In genomic region chr22:37751449-37752188, GRCh38 we compare ENCODE assay signal across 12 cellular contexts. TPM values are rescaled to one million over a fixed set of nuclear protein-coding genes. Genes with fewer than 3 reads are reported as not detected.
DNase-seq lines count a peak whose midpoint lies in the region; ATAC-seq, FAIRE-seq and TF ChIP-seq lines count a peak whose summit lies in the region.
"Had no signal": no experiment of that assay in that cellular context is flagged by ENCODE, and none has a peak within 500 bp of the region (broad histone marks: within the 10 kb centered on the region; RNA-seq: fewer than 3 reads in every experiment).

No MANE protein-coding gene starts in this region.

- no peak for FAIRE-seq in frontal cortex (lab: Jason Lieb, UNC)
- FAIRE-seq: endometrium had no signal

- peaks cover 14% of the 10 kb centered on the region for H3K27me3 Mint-ChIP-seq in WTC11 (ENCODE audit: low read depth)

- H3K4me1 ChIP-seq in ascending aorta: peaks cover 47 to 61% of the 10 kb centered on the region in 2 donors
- peaks cover 58% of the 10 kb centered on the region for H3K4me1 ChIP-seq in hepatocyte (ENCODE audit: insufficient read depth)
- H3K4me1 ChIP-seq in rectal smooth muscle tissue (ENCODE audit: control insufficient read depth, insufficient read depth, low read length): peaks cover 43% of the 10 kb centered on the region

- peaks cover 12% of the 10 kb centered on the region for H3K4me1 Mint-ChIP-seq in WTC11

- peak overlapping the region; percentile 66 for H3K9ac ChIP-seq in rectal smooth muscle tissue (ENCODE audit: low read length)

- H3K9me3 Mint-ChIP-seq in WTC11: no peaks in the 10 kb centered on the region
- H3K9me3 Mint-ChIP-seq: immature natural killer cell had no signal

- no peaks in the 10 kb centered on the region for H3K9me2 ChIP-seq in hepatocyte (replicated peaks; ENCODE audit: insufficient read depth)

- H3K4me3 ChIP-seq in AG04450 (ENCODE audit: low read depth, low read length): no peak overlapping the region
- H3K4me3 ChIP-seq in ascending aorta: peak overlapping the region in 1 of 2 donors; percentile 9
- H3K4me3 ChIP-seq in hepatocyte: no peak overlapping the region
- H3K4me3 ChIP-seq in rectal smooth muscle tissue (ENCODE audit: low read length): no peak overlapping the region

- H3K27ac Mint-ChIP-seq in WTC11: no peak overlapping the region

- H3K36me3 Mint-ChIP-seq in WTC11: peaks cover 18% of the 10 kb centered on the region; the same call in 1 of the 2 replicates
- H3K36me3 Mint-ChIP-seq: immature natural killer cell had no signal

- peaks cover 15 to 21% of the 10 kb centered on the region in 2 donors for H3K36me3 ChIP-seq in ascending aorta
- H3K36me3 ChIP-seq in hepatocyte (replicated peaks; ENCODE audit: insufficient read depth, low read depth): no peaks in the 10 kb centered on the region
- H3K36me3 ChIP-seq in rectal smooth muscle tissue (ENCODE audit: control insufficient read depth, insufficient read depth, low read length): peaks cover 17% of the 10 kb centered on the region

- WGBS in hepatocyte (ENCODE audit: low lambda C conversion rate, missing lambda C conversion rate): 80% methylated on average over 11 of the region's 11 CpGs

- H3K9me3 ChIP-seq in AG04450 (ENCODE audit: control insufficient read depth, insufficient read depth, low read length): no peaks in the 10 kb centered on the region; the same call in 1 of the 2 replicates
- H3K9me3 ChIP-seq in ascending aorta: no peaks in the 10 kb centered on the region
- no peaks in the 10 kb centered on the region for H3K9me3 ChIP-seq in hepatocyte (ENCODE audit: low read depth)

- H4K20me1 ChIP-seq in hepatocyte (ENCODE audit: insufficient read depth, poor library complexity, severe bottlenecking): peaks cover 6% of the 10 kb centered on the region

- intact Hi-C loops in ascending aorta (cut with DNase I): no loop called here

- no peaks in the 10 kb centered on the region for H3K27me3 ChIP-seq in AG04450 (ENCODE audit: control insufficient read depth, insufficient read depth, low read length)
- H3K27me3 ChIP-seq in ascending aorta: no peaks in the 10 kb centered on the region
- H3K27me3 ChIP-seq in hepatocyte: no peaks in the 10 kb centered on the region
- no peaks in the 10 kb centered on the region for H3K27me3 ChIP-seq in rectal smooth muscle tissue (ENCODE audit: control insufficient read depth, insufficient read depth, low read length)

- TF ChIP-seq CTCF in AG04450 (IDR thresholded peaks at IDR 0.05; ENCODE audit: low read depth, low read length) (no peak), ascending aorta (IDR thresholded peaks at IDR 0.05) (no peak), hepatocyte (IDR thresholded peaks at IDR 0.05; ENCODE audit: poor library complexity) (no peak), WTC11 (IDR thresholded peaks at IDR 0.05) (no peak)

- CTCF ChIA-PET in AG04450 (lab: Charles Lee) (no interaction called here), WTC11 (lab: Charles Lee) (interaction anchor here (1.0 to 1.8 kb wide), 3 partner anchors 16 to 108 kb away, joined by 3 to 8 read pairs (median 4); no protein-coding TSS in a partner anchor)

- H2AFZ ChIP-seq in hepatocyte: no peak overlapping the region

- H3K79me2 ChIP-seq in hepatocyte: peaks cover 69% of the 10 kb centered on the region

- ATAC-seq in WTC11: no peak

- H3K27ac ChIP-seq in AG04450 (ENCODE audit: low read depth, low read length): peak overlapping the region; percentile 82
- peak overlapping the region; percentile 80 to 82 for H3K27ac ChIP-seq in ascending aorta
- H3K27ac ChIP-seq in hepatocyte: peak overlapping the region; percentile 97
- H3K27ac ChIP-seq in rectal smooth muscle tissue (ENCODE audit: low read depth, low read length): peak overlapping the region; percentile 91

- DNase-seq in AG04450 (ENCODE audit: low read depth, low spot score) (no peak), ascending aorta (ENCODE audit: low spot score in 2 of 2) (no peak), hepatocyte (ENCODE audit: low spot score) (no peak), WTC11 (ENCODE audit: low spot score) (no peak), frontal cortex (ENCODE audit: low spot score in 2 of 2) (no peak), DMS79 treated with DMSO at 0.1 percent for 48 hours (lab: John Stamatoyannopoulos, UW) (no peak), NCI-H526 (lab: John Stamatoyannopoulos, UW) (no peak)
- DNase-seq: activated CD4-positive, CD25-positive, alpha-beta regulatory T cell treated with anti-CD3 and anti-CD28 coated beads, Interleukin-2, amount 50 U/mL, for 72 hours; immature natural killer cell; SHP77 treated with DMSO at 0.1 percent for 48 hours had no signal

- H3K4me2 ChIP-seq in hepatocyte: peak overlapping the region; percentile 28

- POLR2A ChIA-PET in AG04450 (lab: Yijun Ruan, JAX): interaction anchor here (0.7 to 1.8 kb wide), 3 partner anchors 11 to 204 kb away, joined by 3 to 16 read pairs (median 4); no protein-coding TSS in a partner anchor
- POLR2A ChIA-PET in WTC11 (lab: Charles Lee): no interaction called here

- H3K4me3 Mint-ChIP-seq in WTC11: no peak overlapping the region

TF ChIP-seq in WTC11, 78 proteins besides CTCF, POLR2A, EP300 and RAD21 (continues in another document):
- no peak for TF ChIP-seq ZNF532 (CRISPR knock-in tag; IDR thresholded peaks at IDR 0.05; ENCODE audit: borderline replicate concordance)
- no peak for TF ChIP-seq GTF2I (CRISPR knock-in tag; conservative IDR thresholded peaks at IDR 0.05)
- TF ChIP-seq EMX1 (CRISPR knock-in tag; IDR thresholded peaks at IDR 0.05): no peak
- no peak for TF ChIP-seq NFE2L1 (CRISPR knock-in tag; IDR thresholded peaks at IDR 0.05)
- TF ChIP-seq, protein P1, sequence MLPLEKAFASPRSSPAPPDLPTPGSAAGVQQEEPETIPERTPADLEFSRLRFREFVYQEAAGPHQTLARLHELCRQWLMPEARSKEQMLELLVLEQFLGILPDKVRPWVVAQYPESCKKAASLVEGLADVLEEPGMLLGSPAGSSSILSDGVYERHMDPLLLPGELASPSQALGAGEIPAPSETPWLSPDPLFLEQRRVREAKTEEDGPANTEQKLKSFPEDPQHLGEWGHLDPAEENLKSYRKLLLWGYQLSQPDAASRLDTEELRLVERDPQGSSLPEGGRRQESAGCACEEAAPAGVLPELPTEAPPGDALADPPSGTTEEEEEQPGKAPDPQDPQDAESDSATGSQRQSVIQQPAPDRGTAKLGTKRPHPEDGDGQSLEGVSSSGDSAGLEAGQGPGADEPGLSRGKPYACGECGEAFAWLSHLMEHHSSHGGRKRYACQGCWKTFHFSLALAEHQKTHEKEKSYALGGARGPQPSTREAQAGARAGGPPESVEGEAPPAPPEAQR (CRISPR knock-in tag; IDR thresholded peaks at IDR 0.05): no peak
- TF ChIP-seq, protein P2, sequence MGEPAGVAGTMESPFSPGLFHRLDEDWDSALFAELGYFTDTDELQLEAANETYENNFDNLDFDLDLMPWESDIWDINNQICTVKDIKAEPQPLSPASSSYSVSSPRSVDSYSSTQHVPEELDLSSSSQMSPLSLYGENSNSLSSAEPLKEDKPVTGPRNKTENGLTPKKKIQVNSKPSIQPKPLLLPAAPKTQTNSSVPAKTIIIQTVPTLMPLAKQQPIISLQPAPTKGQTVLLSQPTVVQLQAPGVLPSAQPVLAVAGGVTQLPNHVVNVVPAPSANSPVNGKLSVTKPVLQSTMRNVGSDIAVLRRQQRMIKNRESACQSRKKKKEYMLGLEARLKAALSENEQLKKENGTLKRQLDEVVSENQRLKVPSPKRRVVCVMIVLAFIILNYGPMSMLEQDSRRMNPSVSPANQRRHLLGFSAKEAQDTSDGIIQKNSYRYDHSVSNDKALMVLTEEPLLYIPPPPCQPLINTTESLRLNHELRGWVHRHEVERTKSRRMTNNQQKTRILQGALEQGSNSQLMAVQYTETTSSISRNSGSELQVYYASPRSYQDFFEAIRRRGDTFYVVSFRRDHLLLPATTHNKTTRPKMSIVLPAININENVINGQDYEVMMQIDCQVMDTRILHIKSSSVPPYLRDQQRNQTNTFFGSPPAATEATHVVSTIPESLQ (CRISPR knock-in tag; IDR thresholded peaks at IDR 0.05): no peak

RNA-seq across cellular contexts. Expression of gene TRIOBP, which starts 54.8 kb away (rescaled TPM):
- polyA plus RNA-seq in AG04450 (2011; rRNA removed): 37.0 and 76.4 TPM in 2 replicates
- polyA minus RNA-seq in AG04450 (2011; rRNA and poly(A)+ RNA removed): 78.8 and 114 TPM in 2 replicates
- 253 TPM for total RNA-seq in ascending aorta
- total RNA-seq in hepatocyte: 51.2 and 57.2 TPM in 2 replicates
- polyA plus RNA-seq in hepatocyte: 96.1 and 97.4 TPM in 2 replicates
- total RNA-seq in WTC11 (2021): 54.0 to 58.9 TPM (median 56.8 TPM) in 3 replicates
- 10.6 TPM for total RNA-seq in frontal cortex

RNA-seq across cellular contexts. Expression of gene GCAT, which starts 56.1 kb away (rescaled TPM):
- polyA plus RNA-seq in AG04450 (2011; rRNA removed): 8.9 and 13.2 TPM in 2 replicates
- 7.3 and 17.3 TPM in 2 replicates for polyA minus RNA-seq in AG04450 (2011; rRNA and poly(A)+ RNA removed)
- 4.5 TPM for total RNA-seq in ascending aorta
- 20.2 and 20.4 TPM in 2 replicates for total RNA-seq in hepatocyte
- polyA plus RNA-seq in hepatocyte: 31.5 and 40.0 TPM in 2 replicates
- total RNA-seq in WTC11 (2021): 33.0 to 36.4 TPM (median 36.3 TPM) in 3 replicates
- total RNA-seq in frontal cortex: 8.6 TPM
